In genomic region chr9:6525326-6526040, GRCh38 we compare ENCODE assay signal across 31 cellular contexts.
DNase-seq lines count a peak whose midpoint lies in the region; ATAC-seq, FAIRE-seq and TF ChIP-seq lines count a peak whose summit lies in the region.
"Had no signal": no experiment of that assay in that cellular context is flagged by ENCODE, and none has a peak within 500 bp of the region (broad histone marks: within the 10 kb centered on the region; RNA-seq: fewer than 3 reads in every experiment).

No MANE protein-coding gene starts in this region.

- H3K27me3 ChIP-seq in SJSA1 (replicated peaks) (no peaks in the 10 kb centered on the region), H7 (ENCODE audit: control insufficient read depth, insufficient read depth, low read length) (no peaks in the 10 kb centered on the region)
- H3K27me3 ChIP-seq: MG63 had no signal

- H3K36me3 ChIP-seq in SJSA1 (no peaks in the 10 kb centered on the region), H7 (replicated peaks; ENCODE audit: control insufficient read depth, insufficient read depth, low read length) (peaks cover 2% of the 10 kb centered on the region; the same call in 1 of the 2 replicates)
- H3K36me3 ChIP-seq: MG63 had no signal

- ATAC-seq in HG03354 (IDR thresholded peaks at IDR 0.05; ENCODE audit: poor library complexity, severe bottlenecking, unreplicated experiment), result no peak
- ATAC-seq: activated T-cell treated with anti-CD3 and anti-CD28 coated beads, Interleukin-2, amount 50 U/mL, for 72 hours; sciatic nerve; stimulated activated naive CD8-positive, alpha-beta T cell treated with anti-CD3 and anti-CD28 coated beads, Interleukin-15, amount 100 ng/mL, for 72 hours had no signal

- no peak overlapping the region for H3K27ac Mint-ChIP-seq in endothelial cell (ENCODE audit: unreplicated experiment)
- H3K27ac Mint-ChIP-seq: activated T-cell treated with anti-CD3 and anti-CD28 coated beads, Interleukin-2, amount 50 U/mL, for 72 hours; progenitor cell of endocrine pancreas; stimulated activated naive CD8-positive, alpha-beta T cell treated with anti-CD3 and anti-CD28 coated beads, Interleukin-15, amount 100 ng/mL, for 72 hours; T-helper 1 cell treated with Interleukin-12 subunit alpha and Interleukin-12 subunit beta and Interleukin-4 antibody, amounts not matched to agents 30 μg/mL and 1 μg/mL, for 36 hours had no signal

- TF ChIP-seq CTCF in AG10803 (conservative IDR thresholded peaks at IDR 0.05; ENCODE audit: low read length), result no peak
- TF ChIP-seq CTCF in endothelial cell (IDR thresholded peaks at IDR 0.05; ENCODE audit: unreplicated experiment), result no peak

- H3K4me3 ChIP-seq in AG10803 (ENCODE audit: low read length) (no peak overlapping the region), SJSA1 (no peak overlapping the region), H7 (ENCODE audit: insufficient read depth, low read depth, low read length) (no peak overlapping the region)
- H3K4me3 ChIP-seq: MG63, thoracic aorta had no signal

- H3K9me3 Mint-ChIP-seq in endothelial cell (ENCODE audit: unreplicated experiment), result no peaks in the 10 kb centered on the region

- H3K4me1 ChIP-seq in SJSA1 (replicated peaks), result peaks cover 5% of the 10 kb centered on the region
- H3K4me1 ChIP-seq: Caco-2 had no signal

- FAIRE-seq in endometrium (lab: Jason Lieb, UNC), result peak; percentile 74
- FAIRE-seq: G401.6, HTR-8/SVneo, kidney, TTC549 had no signal

- peak overlapping the region; percentile 77 for H3K27ac ChIP-seq in SJSA1
- H3K27ac ChIP-seq: C4-2B, thoracic aorta had no signal

- no peaks in the 10 kb centered on the region for H3K9me3 ChIP-seq in SJSA1 (replicated peaks)
- H3K9me3 ChIP-seq: Caco-2, MG63 had no signal

- peaks cover 15% of the 10 kb centered on the region for H3K36me3 Mint-ChIP-seq in endothelial cell (ENCODE audit: low read depth, unreplicated experiment)

- DNase-seq in AG10803 (ENCODE audit: low read depth) (peak; percentile 23), SJSA1 (ENCODE audit: low read depth in 1 of 2, low spot score in 2 of 2) (peak; percentile 40 to 59), non-pigmented ciliary epithelial cell (ENCODE audit: low read depth) (peak; percentile 24), H7 (no peak), endothelial cell (ENCODE audit: low spot score) (no peak)
- DNase-seq: activated CD4-positive, alpha-beta T cell treated with anti-CD3 and anti-CD28 coated beads, Interleukin-2, amount 50 U/mL, for 48 hours; activated T-cell treated with anti-CD3 and anti-CD28 coated beads, Interleukin-2, amount 50 U/mL, for 72 hours; Caco-2; DMS53; head of caudate nucleus; KG1; kidney; MG63; NCI-H1105 treated with DMSO at 0.1 percent for 48 hours; NCI-H2029; NCI-H510A treated with DMSO at 0.1 percent for 48 hours; NK-92 treated with Interleukin-12 subunit alpha and Interleukin-12 subunit beta, amount 100 ng/mL, for 24 hours; SK-N-SH; stimulated activated CD4-positive, alpha-beta T cell treated with anti-CD3 and anti-CD28 coated beads, Interleukin-12 subunit alpha, Interleukin-12 subunit beta, amount 100 ng/mL, for 4 hours; stimulated activated CD4-positive, alpha-beta T cell treated with anti-CD3 and anti-CD28 coated beads, Interleukin-2, amount 100 ng/mL, for 48 hours; stimulated activated naive CD8-positive, alpha-beta T cell treated with anti-CD3 and anti-CD28 coated beads, Interleukin-15, amount 100 ng/mL, for 72 hours had no signal

- peaks cover 2% of the 10 kb centered on the region for H3K27me3 Mint-ChIP-seq in endothelial cell (ENCODE audit: unreplicated experiment)
- H3K27me3 Mint-ChIP-seq: progenitor cell of endocrine pancreas; stimulated activated naive CD8-positive, alpha-beta T cell treated with anti-CD3 and anti-CD28 coated beads, Interleukin-15, amount 100 ng/mL, for 72 hours had no signal

- H3K4me1 Mint-ChIP-seq in endothelial cell (ENCODE audit: unreplicated experiment), result peaks cover 5% of the 10 kb centered on the region
- H3K4me1 Mint-ChIP-seq: stimulated activated naive CD8-positive, alpha-beta T cell treated with anti-CD3 and anti-CD28 coated beads, Interleukin-15, amount 100 ng/mL, for 72 hours had no signal

- no peak overlapping the region for H3K4me3 Mint-ChIP-seq in endothelial cell (ENCODE audit: unreplicated experiment)
- H3K4me3 Mint-ChIP-seq: activated T-cell treated with anti-CD3 and anti-CD28 coated beads, Interleukin-2, amount 50 U/mL, for 72 hours; stimulated activated naive CD8-positive, alpha-beta T cell treated with anti-CD3 and anti-CD28 coated beads, Interleukin-15, amount 100 ng/mL, for 72 hours; T-helper 1 cell treated with Interleukin-12 subunit alpha and Interleukin-12 subunit beta and Interleukin-4 antibody, amounts not matched to agents 30 μg/mL and 1 μg/mL, for 36 hours had no signal

Comparison
In these comparisons a context has a peak if more than half of its experiments do, and no peak if none do; other contexts are left out.
1. DNase-seq: peak in AG10803 (single experiment), SJSA1 (2 of 2) and non-pigmented ciliary epithelial cell (single experiment); none in H7 (single experiment) and endothelial cell (single experiment).